ENCODE assay signal across 8 cellular contexts in the genomic region with DNA sequence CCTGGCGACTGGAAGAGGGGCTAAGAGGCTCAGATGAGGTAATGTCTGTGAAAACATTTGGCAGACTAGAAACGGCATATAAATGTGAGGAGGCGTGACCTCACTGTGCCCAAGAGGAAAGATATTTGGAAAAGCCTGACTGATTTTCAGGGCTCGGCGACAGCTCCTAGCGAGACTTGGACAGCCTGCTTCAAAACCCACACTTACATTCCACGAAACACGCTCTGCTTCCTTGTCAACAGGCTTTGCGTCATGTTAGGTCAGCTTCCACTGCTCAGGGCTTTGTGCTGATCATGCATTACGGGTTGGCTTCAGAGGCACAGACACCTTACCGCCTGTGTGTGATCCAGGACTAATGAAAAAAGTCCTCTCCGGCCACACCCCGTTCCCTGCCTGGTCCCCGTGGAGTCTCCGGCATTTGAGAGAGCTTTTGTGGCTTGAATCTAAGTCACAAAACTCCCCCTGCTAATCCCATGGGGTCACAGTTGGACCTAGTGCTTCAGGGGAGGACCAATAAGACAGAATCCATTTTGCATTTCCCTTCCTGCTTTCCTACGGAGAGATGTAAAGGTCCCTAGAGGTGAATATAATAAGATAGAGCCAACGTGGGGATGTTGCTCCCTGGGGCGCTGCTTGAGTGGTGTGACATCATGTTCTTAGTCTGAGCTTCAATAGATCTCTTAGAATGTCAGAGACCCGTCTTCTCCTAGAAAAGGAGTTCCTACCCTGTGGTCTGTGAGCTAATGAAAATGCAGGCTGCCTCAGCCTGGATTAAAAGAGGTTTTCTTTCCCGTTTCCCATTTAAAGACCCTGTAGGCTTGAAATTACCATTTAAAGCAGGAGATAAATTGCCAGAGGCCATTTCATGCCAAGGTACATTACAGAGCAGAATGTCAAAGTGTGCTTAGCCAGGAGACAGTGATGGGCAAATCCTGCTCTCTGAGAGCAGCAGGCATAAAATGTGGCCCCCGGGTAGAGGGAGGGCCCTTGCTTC. TPM values are rescaled to one million over a fixed set of nuclear protein-coding genes. Genes with fewer than 3 reads are reported as not detected.
A peak's percentile ranks its signal among the peaks of the same experiment; 100 is the strongest.
DNase-seq lines count a peak whose midpoint lies in the region; ATAC-seq lines count a peak whose summit lies in the region.

No MANE protein-coding gene starts in this region.

- H3K27ac Mint-ChIP-seq in stimulated activated naive CD8-positive, alpha-beta T cell treated with anti-CD3 and anti-CD28 coated beads, Interleukin-15, amount 100 ng/mL, for 72 hours: no peak overlapping the region

- H3K9me3 Mint-ChIP-seq in stimulated activated naive CD8-positive, alpha-beta T cell treated with anti-CD3 and anti-CD28 coated beads, Interleukin-15, amount 100 ng/mL, for 72 hours: no peaks in the 10 kb centered on the region

- H3K4me1 Mint-ChIP-seq in stimulated activated naive CD8-positive, alpha-beta T cell treated with anti-CD3 and anti-CD28 coated beads, Interleukin-15, amount 100 ng/mL, for 72 hours: peaks cover 11% of the 10 kb centered on the region

- peaks cover 34% of the 10 kb centered on the region for H3K27me3 Mint-ChIP-seq in stimulated activated naive CD8-positive, alpha-beta T cell treated with anti-CD3 and anti-CD28 coated beads, Interleukin-15, amount 100 ng/mL, for 72 hours

- ATAC-seq in GM21526 (IDR thresholded peaks at IDR 0.05; ENCODE audit: low FRiP score, unreplicated experiment): no peak
- no peak for ATAC-seq in stimulated activated naive CD8-positive, alpha-beta T cell treated with anti-CD3 and anti-CD28 coated beads, Interleukin-15, amount 100 ng/mL, for 72 hours

- DNase-seq in DMS153 (lab: John Stamatoyannopoulos, UW): peak; percentile 40
- DNase-seq in RPMI7951 (ENCODE audit: low read depth): peak; percentile 16
- DNase-seq in glomerular visceral epithelial cell (ENCODE audit: extremely low spot score): peak; percentile 66
- DNase-seq in occipital lobe (lab: John Stamatoyannopoulos, UW): peak; percentile 14
- no peak for DNase-seq in NCI-H345 (lab: John Stamatoyannopoulos, UW)
- no peak for DNase-seq in stimulated activated naive CD8-positive, alpha-beta T cell treated with anti-CD3 and anti-CD28 coated beads, Interleukin-15, amount 100 ng/mL, for 72 hours
- no peak for DNase-seq in NCI-H748 treated with DMSO at 0.1 percent for 48 hours (lab: John Stamatoyannopoulos, UW)

- H3K4me3 Mint-ChIP-seq in stimulated activated naive CD8-positive, alpha-beta T cell treated with anti-CD3 and anti-CD28 coated beads, Interleukin-15, amount 100 ng/mL, for 72 hours: no peak overlapping the region

RNA-seq across cellular contexts. Expression of gene FGFBP3, which starts 25.4 kb away (rescaled TPM):
- total RNA-seq in RPMI7951 (2014; rRNA removed; shearing (Covaris generic)): 0.12 and 0.20 TPM in 2 replicates
- total RNA-seq in occipital lobe: 29.8 TPM

RNA-seq across cellular contexts. Expression of gene BTAF1, which starts 39.7 kb away (rescaled TPM):
- 19.0 TPM in 2 replicates for total RNA-seq in RPMI7951 (2014; rRNA removed; shearing (Covaris generic))
- 90.6 TPM for total RNA-seq in occipital lobe

Comparison
In these comparisons a context has a peak if more than half of its experiments do, and no peak if none do; other contexts are left out.
1. DNase-seq: peak in DMS153 (single experiment), RPMI7951 (single experiment), glomerular visceral epithelial cell (single experiment) and occipital lobe (single experiment); none in NCI-H345 (single experiment), stimulated activated naive CD8-positive, alpha-beta T cell treated with anti-CD3 and anti-CD28 coated beads, Interleukin-15, amount 100 ng/mL, for 72 hours (0 of 2) and NCI-H748 treated with DMSO at 0.1 percent for 48 hours (single experiment).
2. RNA of gene FGFBP3, which starts 25.4 kb away (total RNA-seq): 29.8 TPM in occipital lobe (single experiment); 0.12 to 0.20 TPM in RPMI7951; every median in the first group is over 10 times any median in the second.